8 cellular contexts compared by ENCODE assay signal in the genomic region with DNA sequence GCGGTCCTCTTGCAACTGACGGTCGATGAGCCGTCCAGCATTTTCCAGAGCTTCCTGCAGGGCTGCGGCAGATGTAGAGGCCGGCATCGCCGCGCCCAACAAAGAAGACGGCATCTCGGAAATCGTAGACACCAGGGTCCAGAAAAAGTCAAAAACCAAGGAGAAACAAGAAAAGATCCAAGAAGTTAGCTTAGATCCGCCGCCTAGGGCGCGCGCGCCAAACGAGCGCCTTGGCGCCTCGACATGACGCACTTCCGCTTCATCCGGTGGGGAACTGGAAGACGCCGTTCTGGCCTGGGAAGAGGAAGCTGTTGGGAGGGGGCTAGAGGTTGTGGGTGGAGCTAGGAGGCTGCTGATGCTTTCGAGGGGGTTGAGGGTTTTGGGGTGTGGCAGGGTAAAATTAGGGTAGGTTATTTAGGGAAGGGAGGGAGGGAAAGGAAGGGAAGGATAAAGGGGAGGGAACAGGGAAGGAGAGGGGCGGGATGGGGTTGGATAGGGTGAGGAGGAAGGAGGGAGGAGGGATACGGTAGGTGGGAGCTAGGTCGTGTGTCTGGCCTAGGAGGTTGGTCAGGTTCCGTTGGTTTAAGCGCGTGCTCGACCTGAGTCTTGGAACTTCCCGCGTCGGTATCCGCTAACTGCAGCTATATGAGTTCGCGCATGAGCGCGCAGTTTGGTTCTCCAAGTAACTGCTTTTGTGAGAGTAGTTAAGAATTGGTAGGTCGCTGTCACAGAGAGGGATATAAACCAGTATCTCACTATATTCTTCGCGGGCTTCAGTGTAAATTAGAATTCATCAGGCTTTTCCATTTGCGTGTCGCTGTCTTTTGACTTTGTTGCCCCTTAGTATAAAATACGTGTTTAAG. TPM values are rescaled to one million over a fixed set of nuclear protein-coding genes. Genes with fewer than 3 reads are reported as not detected.
DNase-seq lines count a peak whose midpoint lies in the region; ATAC-seq and TF ChIP-seq lines count a peak whose summit lies in the region.

A gene (minus strand): TSS at position 243 of the 863 bp plus-strand sequence. CDS start 129 bp downstream, at position 114.

- peak within 1 kb of the TSS; percentile 82 for H3K4me2 ChIP-seq in OCI-LY7 (ENCODE audit: low read length)

- H3K27ac ChIP-seq in OCI-LY7 (ENCODE audit: low read depth, low read length, poor library complexity, severe bottlenecking) = peak within 1 kb of the TSS; percentile 57

- TF ChIP-seq CTCF in OCI-LY7 (conservative IDR thresholded peaks at IDR 0.05; ENCODE audit: low read length) = no peak

- peak; percentile 93 for ATAC-seq in GM21526 (IDR thresholded peaks at IDR 0.05; ENCODE audit: low FRiP score, unreplicated experiment)

- H3K4me1 ChIP-seq in OCI-LY7 (ENCODE audit: insufficient read depth, low read length, poor library complexity, severe bottlenecking) = peaks cover 24% of the 10 kb centered on the region
- peaks cover 31% of the 10 kb centered on the region for H3K4me1 ChIP-seq in mononuclear cell (ENCODE audit: insufficient read depth, low read length)

- CTCF ChIA-PET in OCI-LY7 (lab: Charles Lee; ENCODE audit: unreplicated experiment) = interaction anchor here (0.9 kb wide), 1 partner anchor 8 kb away, joined by 3 read pairs; no protein-coding TSS in a partner anchor

- DNase-seq in DMS 273 (lab: John Stamatoyannopoulos, UW; ENCODE audit: unreplicated experiment) (peak; percentile 99), HuH-7.5 (ENCODE audit: low spot score) (peak; percentile 84), OCI-LY7 (ENCODE audit: low spot score) (peak; percentile 93), activated T-cell treated with anti-CD3 and anti-CD28 coated beads for 1 hour (ENCODE audit: low read depth) (peak; percentile 75), epidermal melanocyte (ENCODE audit: insufficient read length, low spot score) (peak; percentile 90)
- peak; percentile 70 to 74 for DNase-seq in stimulated activated CD8-positive, alpha-beta memory T cell treated with anti-CD3 and anti-CD28 coated beads, Interleukin-4, amount 100 ng/mL, for 1 hour (ENCODE audit: low read depth in 2 of 2, low spot score in 1 of 2)

- no peaks in the 10 kb centered on the region for H3K27me3 ChIP-seq in mononuclear cell (ENCODE audit: insufficient read depth, low read length)

- POLR2A ChIA-PET in OCI-LY7 (lab: Charles Lee) = interaction anchor here (0.6 to 3.9 kb wide), 16 partner anchors 9 to 1702 kb away, joined by 3 to 34 read pairs (median 4); a partner anchor contains a TSS

- H2AFZ ChIP-seq in OCI-LY7 (ENCODE audit: low read length) = peak within 1 kb of the TSS; percentile 94

- BruUV-seq in OCI-LY7 (replicated peaks; lab: Mats Ljungman, UMichigan) = no TSS peak

- peaks cover 15% of the 10 kb centered on the region for H4K20me1 ChIP-seq in OCI-LY7 (ENCODE audit: insufficient read depth, low read length)

- H3K9me2 ChIP-seq in OCI-LY7 (ENCODE audit: insufficient read depth, low read length) = no peaks in the 10 kb centered on the region

- peaks cover 30% of the 10 kb centered on the region; the same call in 1 of the 2 replicates for H3K36me3 ChIP-seq in OCI-LY7 (ENCODE audit: insufficient read depth, low read length)

- peaks cover 50% of the 10 kb centered on the region for H3K79me2 ChIP-seq in OCI-LY7 (ENCODE audit: insufficient read depth, low read depth, low read length)

- H3K9me3 ChIP-seq in OCI-LY7 (ENCODE audit: low read length) (no peaks in the 10 kb centered on the region), mononuclear cell (ENCODE audit: low read depth, low read length) (no peaks in the 10 kb centered on the region)

- H3K4me3 ChIP-seq in OCI-LY7 (ENCODE audit: low read depth, low read length, poor library complexity, severe bottlenecking) = peak within 1 kb of the TSS; percentile 98
- H3K4me3 ChIP-seq in mononuclear cell (ENCODE audit: low read length) = peak within 1 kb of the TSS; percentile 82

- intact Hi-C loops in OCI-LY7 (cut with micrococcal nuclease; ENCODE audit: unreplicated experiment) = no loop called here

RNA-seq across cellular contexts. Expression of the gene that starts here (rescaled TPM):
- total RNA-seq in OCI-LY7 (2014; rRNA removed; shearing (Covaris generic)) = 48.7 and 61.6 TPM in 2 replicates
- total RNA-seq in OCI-LY7 (2022) = 68.1 and 77.8 TPM in 2 replicates
- 29.6 TPM for total RNA-seq in mononuclear cell

Comparison
In these comparisons a context has a peak if more than half of its experiments do, and no peak if none do; other contexts are left out.
1. Peak in every context shown above with its lines: DNase-seq, ATAC-seq, H3K4me3 ChIP-seq and H3K27ac ChIP-seq.